Comparison of ENCODE assay signal across 8 cellular contexts in the genomic region with DNA sequence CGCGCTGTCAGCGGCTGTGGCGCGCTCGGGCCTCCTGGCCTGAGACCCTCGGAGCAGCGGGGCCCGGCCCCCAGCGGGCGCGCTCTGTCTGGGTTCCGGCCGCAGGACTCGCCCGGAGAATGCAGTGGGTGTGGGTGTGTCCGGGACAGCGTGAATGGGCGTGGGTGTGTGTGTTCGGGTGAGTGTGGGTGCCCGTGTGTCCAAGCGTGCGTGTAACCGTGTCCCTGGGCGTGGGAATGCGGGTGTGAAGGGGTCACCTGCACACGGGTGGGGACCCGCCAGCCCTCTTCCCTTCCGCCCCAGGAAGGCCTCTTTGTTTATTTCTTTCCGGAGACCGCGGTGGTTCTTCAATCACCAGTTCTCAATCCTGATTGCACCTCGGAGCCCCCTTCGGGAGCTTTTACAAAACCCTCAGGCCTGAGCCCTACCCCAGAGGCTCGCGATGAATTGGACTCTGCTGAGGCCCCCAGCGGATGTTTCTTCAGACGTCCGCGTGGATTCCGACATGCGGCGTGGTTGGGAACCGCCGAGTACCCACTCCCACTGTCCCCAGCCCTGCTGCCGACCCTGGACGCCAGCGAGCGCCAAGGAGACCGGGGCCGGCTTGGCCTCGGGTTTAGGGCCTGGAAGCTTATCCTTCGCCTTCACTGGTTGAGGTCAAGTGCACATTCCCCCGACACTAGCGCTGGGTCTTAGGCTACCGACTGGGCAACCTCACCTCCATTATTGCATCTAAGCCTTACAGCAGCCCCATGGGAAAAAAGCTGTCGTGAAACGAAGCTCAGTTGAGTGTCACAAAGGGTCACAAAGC. TPM values are rescaled to one million over a fixed set of nuclear protein-coding genes. Genes with fewer than 3 reads are reported as not detected.
A peak's percentile ranks its signal among the peaks of the same experiment; 100 is the strongest.
DNase-seq lines count a peak whose midpoint lies in the region; ATAC-seq and TF ChIP-seq lines count a peak whose summit lies in the region.

No MANE protein-coding gene starts in this region.

- DNase-seq in NCI-H1105 treated with DMSO at 0.1 percent for 48 hours (lab: John Stamatoyannopoulos, UW) = peak; percentile 20
- no peak for DNase-seq in NCI-H1105 (lab: John Stamatoyannopoulos, UW)
- DNase-seq in WERI-Rb-1 = no peak
- no peak for DNase-seq in left ventricle myocardium inferior
- DNase-seq in skeletal muscle cell (ENCODE audit: low read depth) = no peak
- no peak for DNase-seq in glomerular visceral epithelial cell (ENCODE audit: extremely low spot score)
- no peak for DNase-seq in NK-92 treated with Interleukin-12 subunit alpha and Interleukin-12 subunit beta, amount 100 ng/mL, for 24 hours (lab: John Stamatoyannopoulos, UW)

- H3K36me3 ChIP-seq in WERI-Rb-1 (no peaks in the 10 kb centered on the region), left ventricle myocardium inferior (no peaks in the 10 kb centered on the region)

- no peaks in the 10 kb centered on the region for H3K9me3 ChIP-seq in WERI-Rb-1 (ENCODE audit: severe bottlenecking)
- no peaks in the 10 kb centered on the region for H3K9me3 ChIP-seq in left ventricle myocardium inferior (replicated peaks)

- H3K4me3 ChIP-seq in WERI-Rb-1 (ENCODE audit: low read depth, low read length) = peak overlapping the region; percentile 59
- peak overlapping the region; percentile 70 for H3K4me3 ChIP-seq in left ventricle myocardium inferior
- peak overlapping the region; percentile 39 for H3K4me3 ChIP-seq in skeletal muscle cell (ENCODE audit: low read depth, low read length)

- H3K27me3 ChIP-seq in WERI-Rb-1 (ENCODE audit: insufficient read depth, low read depth, severe bottlenecking) (no peaks in the 10 kb centered on the region), left ventricle myocardium inferior (ENCODE audit: low read depth) (peaks cover 36% of the 10 kb centered on the region)

- H3K27ac ChIP-seq in WERI-Rb-1 = peak overlapping the region; percentile 63
- H3K27ac ChIP-seq in left ventricle myocardium inferior (replicated peaks) = peak overlapping the region; percentile 58

- intact Hi-C loops in left ventricle myocardium inferior (cut with micrococcal nuclease) = no loop called here

- TF ChIP-seq CTCF in WERI-Rb-1 (IDR thresholded peaks at IDR 0.05; ENCODE audit: low read depth, low read length) (no peak), left ventricle myocardium inferior (IDR thresholded peaks at IDR 0.05; ENCODE audit: borderline replicate concordance) (no peak)

- peaks cover 27% of the 10 kb centered on the region for H3K4me1 ChIP-seq in left ventricle myocardium inferior

- no peak for ATAC-seq in GM21367 (IDR thresholded peaks at IDR 0.05; ENCODE audit: unreplicated experiment)

RNA-seq across cellular contexts. Expression of gene SERTAD4, which starts 19.3 kb away (rescaled TPM):
- 4.6 TPM for total RNA-seq in left ventricle myocardium inferior
